Comparison of ENCODE assay signal across 8 cellular contexts in genomic region chr2:171999604-172000469, GRCh38. TPM values are rescaled to one million over a fixed set of nuclear protein-coding genes. Genes with fewer than 3 reads are reported as not detected.
DNase-seq lines count a peak whose midpoint lies in the region; ATAC-seq and TF ChIP-seq lines count a peak whose summit lies in the region.

Gene METAP1D, plus strand, starts transcription at chr2:171999953. Its CDS starts 17 bp downstream, at chr2:171999970.

- H3K36me3 ChIP-seq in HCT116 (ENCODE audit: control insufficient read depth in 1 of 2, insufficient read depth in 2 of 2, low read length in 2 of 2) (no peaks in the 10 kb centered on the region), MM.1S (replicated peaks; ENCODE audit: insufficient read depth, low read length) (no peaks in the 10 kb centered on the region), neuron (ENCODE audit: insufficient read depth, low read length) (no peaks in the 10 kb centered on the region), stomach smooth muscle (ENCODE audit: control insufficient read depth in 2 of 2, insufficient read depth in 2 of 2, low read length in 2 of 2) (no peaks in the 10 kb centered on the region)

- DNase-seq in GF-D8 (lab: John Stamatoyannopoulos, UW): peak; percentile 80
- DNase-seq in HCT116 (ENCODE audit: low read depth, low spot score): peak; percentile 85
- peak; percentile 97 for DNase-seq in MM.1S
- DNase-seq in SIG-M5 (lab: John Stamatoyannopoulos, UW): peak; percentile 77
- DNase-seq in activated gamma-delta T cell treated with anti-CD3 and anti-CD28 coated beads, Interleukin-2, amount 50 U/mL, for 16 hours (ENCODE audit: low read depth): peak; percentile 75
- peak; percentile 53 for DNase-seq in foreskin melanocyte

- RAD21 ChIA-PET in HCT116 (lab: Charles Lee; ENCODE audit: low non-redundant PET in 1 of 2, low total read pairs in 2 of 2, uncharacterized antibody in 2 of 2, unreplicated experiment in 2 of 2): no interaction called here

- peak; percentile 75 for TF ChIP-seq POLR2A in HCT116 (IDR thresholded peaks at IDR 0.05; ENCODE audit: borderline replicate concordance, extremely low read depth, insufficient read depth, insufficient read length)

- CTCF ChIA-PET in HCT116 (lab: Charles Lee): no interaction called here

- peaks cover 6 to 24% of the 10 kb centered on the region in 2 experiments for H3K4me1 ChIP-seq in HCT116 (ENCODE audit: control insufficient read depth in 1 of 2, insufficient read depth in 2 of 2, low read length in 2 of 2)
- peaks cover 7% of the 10 kb centered on the region for H3K4me1 ChIP-seq in MM.1S (ENCODE audit: low read length)
- peaks cover 13% of the 10 kb centered on the region for H3K4me1 ChIP-seq in neuron (ENCODE audit: insufficient read depth, low read length)
- H3K4me1 ChIP-seq in stomach smooth muscle (ENCODE audit: control insufficient read depth, insufficient read depth, low read length): peaks cover 5% of the 10 kb centered on the region

- H3K4me2 ChIP-seq in HCT116 (ENCODE audit: low read length): peak within 1 kb of the TSS; percentile 89
- peak within 1 kb of the TSS; percentile 77 for H3K4me2 ChIP-seq in MM.1S (ENCODE audit: low read depth, low read length)

- H3K9me3 ChIP-seq in HCT116 (ENCODE audit: control insufficient read depth in 1 of 2, insufficient read depth in 1 of 2, low read depth in 1 of 2, low read length in 2 of 2) (no peaks in the 10 kb centered on the region), MM.1S (replicated peaks; ENCODE audit: insufficient read depth, low read length) (no peaks in the 10 kb centered on the region), neuron (ENCODE audit: low read length) (no peaks in the 10 kb centered on the region), stomach smooth muscle (ENCODE audit: control insufficient read depth in 2 of 2, low read length in 2 of 2) (no peaks in the 10 kb centered on the region)

- H3F3A ChIP-seq in MM.1S (ENCODE audit: insufficient read depth, low read length): no peaks in the 10 kb centered on the region

- TF ChIP-seq CTCF in HCT116 (IDR thresholded peaks at IDR 0.05 in 2 of 3, conservative IDR thresholded peaks at IDR 0.05 in 1 of 3; ENCODE audit: borderline replicate concordance in 1 of 3, insufficient read depth in 1 of 3, low read depth in 2 of 3, low read length in 2 of 3) (no peak), MM.1S (IDR thresholded peaks at IDR 0.05; ENCODE audit: low read length) (no peak)

- peak; percentile 98 for ATAC-seq in HCT116

- BruUV-seq in HCT116 (replicated peaks; lab: Mats Ljungman, UMichigan): TSS peak; percentile 85

- POLR2A ChIA-PET in HCT116 (lab: Charles Lee): no interaction called here

- intact Hi-C loops in HCT116 (cut with micrococcal nuclease): no loop called here

- H2AFZ ChIP-seq in HCT116 (ENCODE audit: low read depth, low read length, poor library complexity, severe bottlenecking) (peak within 1 kb of the TSS; percentile 95), MM.1S (ENCODE audit: low read length) (peak within 1 kb of the TSS; percentile 86), neuron (ENCODE audit: low read depth, low read length) (peak within 1 kb of the TSS; percentile 82)

- H3K27ac ChIP-seq in HCT116 (ENCODE audit: low read depth, low read length) (peak within 1 kb of the TSS; percentile 72), MM.1S (ENCODE audit: low read length) (peak within 1 kb of the TSS; percentile 58; the same call in 1 of the 2 replicates), stomach smooth muscle (ENCODE audit: low read length) (peak within 1 kb of the TSS; percentile 49)

- H3K27me3 ChIP-seq in HCT116 (ENCODE audit: insufficient read depth, low read length) (no peaks in the 10 kb centered on the region), MM.1S (replicated peaks; ENCODE audit: insufficient read depth, low read length) (no peaks in the 10 kb centered on the region), neuron (ENCODE audit: insufficient read depth, low read length) (peaks cover 3% of the 10 kb centered on the region), stomach smooth muscle (ENCODE audit: control insufficient read depth in 1 of 2, insufficient read depth in 2 of 2, low read length in 2 of 2) (peaks cover 0 to 3% of the 10 kb centered on the region in 2 donors)

- H3K4me3 ChIP-seq in HCT116 (replicated peaks in 1 of 2; ENCODE audit: low read depth in 1 of 2, low read length in 2 of 2): peak within 1 kb of the TSS; percentile 73 to 86
- peak within 1 kb of the TSS; percentile 89 for H3K4me3 ChIP-seq in MM.1S (ENCODE audit: low read length)
- peak within 1 kb of the TSS; percentile 61 for H3K4me3 ChIP-seq in neuron (ENCODE audit: low read length)
- H3K4me3 ChIP-seq in stomach smooth muscle (ENCODE audit: low read length in 2 of 2): peak within 1 kb of the TSS; percentile 99 to 100

- H4K20me1 ChIP-seq in HCT116 (ENCODE audit: insufficient read depth) (no peaks in the 10 kb centered on the region), MM.1S (ENCODE audit: insufficient read depth, low read length) (no peaks in the 10 kb centered on the region)

- no peak; the same call in 1 of the 2 replicates for TF ChIP-seq RAD21 in HCT116 (IDR thresholded peaks at IDR 0.05; ENCODE audit: low read depth)

- H3K79me2 ChIP-seq in HCT116 (ENCODE audit: insufficient read depth, low read length) (peaks cover 4% of the 10 kb centered on the region; the same call in 1 of the 2 replicates), MM.1S (ENCODE audit: low read length) (no peaks in the 10 kb centered on the region)

- H3K9ac ChIP-seq in HCT116 (ENCODE audit: low read length) (peak within 1 kb of the TSS; percentile 86), MM.1S (ENCODE audit: low read length) (peak within 1 kb of the TSS; percentile 81), stomach smooth muscle (ENCODE audit: low read length in 2 of 2) (peak within 1 kb of the TSS; percentile 64 to 78)

- H3K9me2 ChIP-seq in HCT116 (ENCODE audit: insufficient read depth): no peaks in the 10 kb centered on the region
- H3K9me2 ChIP-seq in MM.1S (replicated peaks; ENCODE audit: insufficient read depth, low read length): no peaks in the 10 kb centered on the region

TF ChIP-seq in HCT116, 20 proteins besides CTCF, POLR2A, EP300 and RAD21 (continues in another document):
- TF ChIP-seq EZH2phosphoT487 (IDR thresholded peaks at IDR 0.05; ENCODE audit: borderline replicate concordance) (no peak), ZBTB33 (IDR thresholded peaks at IDR 0.05; ENCODE audit: extremely low read depth, insufficient replicate concordance, low read length) (no peak), CEBPB (IDR thresholded peaks at IDR 0.05; ENCODE audit: low read depth) (no peak), POLR2AphosphoS5 (IDR thresholded peaks at IDR 0.05; ENCODE audit: low read depth, low read length) (peak; percentile 90), ZNF274 (IDR thresholded peaks at IDR 0.05; ENCODE audit: low read depth, low read length) (no peak), TCF7L2 (IDR thresholded peaks at IDR 0.05; ENCODE audit: borderline replicate concordance, extremely low read depth, insufficient read depth, insufficient read length) (peak; percentile 37), JUND (IDR thresholded peaks at IDR 0.05) (no peak), ELF1 (IDR thresholded peaks at IDR 0.05; ENCODE audit: borderline replicate concordance, low read depth) (no peak), EGR1 (IDR thresholded peaks at IDR 0.05; ENCODE audit: low read depth) (no peak), SP1 (IDR thresholded peaks at IDR 0.05; ENCODE audit: low read depth) (peak; percentile 42; the same call in 1 of the 2 replicates), ATF3 (IDR thresholded peaks at IDR 0.05) (no peak), CBX3 (IDR thresholded peaks at IDR 0.05; ENCODE audit: low read depth) (peak; percentile 87), ZFX (IDR thresholded peaks at IDR 0.05) (no peak)

RNA-seq across cellular contexts. Expression of gene METAP1D, which starts in this region (rescaled TPM):
- total RNA-seq in HCT116 (2021; ENCODE audit: unreplicated experiment): 15.8 TPM
- polyA plus RNA-seq in HCT116 (2012): 5.3 and 7.8 TPM in 2 replicates

Comparison
In these comparisons a context has a peak if more than half of its experiments do, and no peak if none do; other contexts are left out.
1. Peak in every context shown above with its lines: DNase-seq, ATAC-seq, H3K4me3 ChIP-seq and H3K27ac ChIP-seq.